28 cellular contexts compared by ENCODE assay signal in the genomic region with DNA sequence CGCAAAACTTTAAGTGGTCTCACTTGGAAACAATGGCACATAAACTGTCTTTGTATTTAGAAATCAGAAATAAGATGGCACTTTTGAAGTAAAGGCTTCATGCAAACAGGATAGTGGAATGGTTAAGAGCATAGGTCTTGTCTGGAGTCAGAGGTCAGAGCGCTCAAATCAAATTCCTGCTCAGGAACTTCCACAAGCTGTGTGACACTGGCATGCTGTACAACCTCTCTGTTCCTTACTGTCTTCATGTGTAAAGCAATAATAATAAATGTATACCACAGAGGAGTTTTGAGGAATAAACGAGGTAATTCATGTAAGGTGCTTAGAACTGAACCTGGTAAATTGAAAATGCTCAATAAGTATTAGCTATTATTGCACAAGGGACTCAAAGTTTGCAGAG.
"Had no signal": no experiment of that assay in that cellular context is flagged by ENCODE, and none has a peak within 500 bp of the region (broad histone marks: within the 10 kb centered on the region; RNA-seq: fewer than 3 reads in every experiment).

No MANE protein-coding gene starts in this region.

- H3K79me2 ChIP-seq: parathyroid adenoma had no signal

- H3K27ac ChIP-seq: neural progenitor cell, ovary, parathyroid adenoma, psoas muscle, sigmoid colon, stomach, thoracic aorta, thyroid gland, tibial nerve, upper lobe of left lung, vagina had no signal

- H3K27me3 Mint-ChIP-seq: progenitor cell of endocrine pancreas; stimulated activated naive B cell treated with anti-CD40 and anti-IgM and Interleukin-4, amounts not matched to agents 10 μg/mL and 1 μg/mL and 100 μg/mL, for 72 hours; stimulated activated naive CD8-positive, alpha-beta T cell treated with anti-CD3 and anti-CD28 coated beads, Interleukin-15, Interleukin-2, amounts not matched to agents 100 ng/mL and 50 ng/mL, for 24 hours had no signal

- H3K27me3 ChIP-seq: neural progenitor cell, ovary, sigmoid colon, stomach, thyroid gland, tibial nerve, upper lobe of left lung, vagina had no signal

- ATAC-seq: psoas muscle; right cardiac atrium; stimulated activated effector memory CD8-positive, alpha-beta T cell treated with anti-CD3 and anti-CD28 coated beads, Interleukin-12 subunit alpha, Interleukin-12 subunit beta, amount 100 ng/mL, for 72 hours; stimulated activated naive B cell treated with anti-CD40 and anti-IgM and Interleukin-4, amounts not matched to agents 10 μg/mL and 1 μg/mL and 100 μg/mL, for 72 hours had no signal

- H3K4me1 ChIP-seq: neural progenitor cell, parathyroid adenoma, psoas muscle, sigmoid colon, stomach, thyroid gland, vagina had no signal

- H3K36me3 Mint-ChIP-seq: neural progenitor cell; stimulated activated effector memory CD8-positive, alpha-beta T cell treated with anti-CD3 and anti-CD28 coated beads, Interleukin-12 subunit alpha, Interleukin-12 subunit beta, amount 100 ng/mL, for 72 hours; stimulated activated naive B cell treated with anti-CD40 and anti-IgM and Interleukin-4, amounts not matched to agents 10 μg/mL and 1 μg/mL and 100 μg/mL, for 72 hours had no signal

- H3K4me2 ChIP-seq: neural progenitor cell had no signal

- H3K9ac ChIP-seq: neural progenitor cell, parathyroid adenoma had no signal

- FAIRE-seq: small intestine, urothelium cell line had no signal

- H3K4me3 ChIP-seq: neural progenitor cell, ovary, psoas muscle, right lobe of liver, sigmoid colon, stomach, thoracic aorta, thyroid gland, tibial nerve, upper lobe of left lung, vagina had no signal

- H3K9me3 ChIP-seq: ovary, psoas muscle, right lobe of liver, sigmoid colon, stomach, thoracic aorta, thyroid gland, tibial nerve, upper lobe of left lung, vagina had no signal

- DNase-seq: occipital lobe; ovary; posterior cingulate gyrus; psoas muscle; right cardiac atrium; right lobe of liver; sigmoid colon; small intestine; stimulated activated CD4-positive, alpha-beta T cell treated with anti-CD3 and anti-CD28 coated beads, Interleukin-15, amount 100 ng/mL, for 24 hours; stimulated activated CD4-positive, alpha-beta T cell treated with anti-CD3 and anti-CD28 coated beads, Interleukin-2, amount 100 ng/mL, for 24 hours; stimulated activated CD4-positive, alpha-beta T cell treated with anti-CD3 and anti-CD28 coated beads, Interleukin-2, amount 100 ng/mL, for 48 hours; stimulated activated CD4-positive, alpha-beta T cell treated with anti-CD3 and anti-CD28 coated beads, Interleukin-4, amount 100 ng/mL, for 24 hours; stimulated activated naive B cell treated with anti-CD40 and anti-IgM and Interleukin-4, amounts not matched to agents 10 μg/mL and 1 μg/mL and 100 μg/mL, for 72 hours; stimulated activated naive CD4-positive, alpha-beta T cell treated with Interleukin-2 at 50 U/mL for 16 hours; stomach; thyroid gland; trophoblast cell; upper lobe of left lung had no signal

- H3K36me3 ChIP-seq: neural progenitor cell, ovary, right lobe of liver, sigmoid colon, stomach, thoracic aorta, thyroid gland, tibial nerve, upper lobe of left lung, vagina had no signal

- H3K9me3 Mint-ChIP-seq: nephron; stimulated activated effector memory CD8-positive, alpha-beta T cell treated with anti-CD3 and anti-CD28 coated beads, Interleukin-12 subunit alpha, Interleukin-12 subunit beta, amount 100 ng/mL, for 72 hours; stimulated activated naive B cell treated with anti-CD40 and anti-IgM and Interleukin-4, amounts not matched to agents 10 μg/mL and 1 μg/mL and 100 μg/mL, for 72 hours; stimulated activated naive CD8-positive, alpha-beta T cell treated with anti-CD3 and anti-CD28 coated beads, Interleukin-15, Interleukin-2, amounts not matched to agents 100 ng/mL and 50 ng/mL, for 24 hours had no signal

- H3K4me3 Mint-ChIP-seq: nephron; neural progenitor cell; stimulated activated naive B cell treated with anti-CD40 and anti-IgM and Interleukin-4, amounts not matched to agents 10 μg/mL and 1 μg/mL and 100 μg/mL, for 72 hours; stimulated activated naive CD8-positive, alpha-beta T cell treated with anti-CD3 and anti-CD28 coated beads, Interleukin-15, Interleukin-2, amounts not matched to agents 100 ng/mL and 50 ng/mL, for 24 hours had no signal

- H2AFZ ChIP-seq: neural progenitor cell, parathyroid adenoma had no signal

- H3K27ac Mint-ChIP-seq: nephron; neural progenitor cell; progenitor cell of endocrine pancreas; stimulated activated effector memory CD8-positive, alpha-beta T cell treated with anti-CD3 and anti-CD28 coated beads, Interleukin-12 subunit alpha, Interleukin-12 subunit beta, amount 100 ng/mL, for 72 hours; stimulated activated naive B cell treated with anti-CD40 and anti-IgM and Interleukin-4, amounts not matched to agents 10 μg/mL and 1 μg/mL and 100 μg/mL, for 72 hours; stimulated activated naive CD8-positive, alpha-beta T cell treated with anti-CD3 and anti-CD28 coated beads, Interleukin-15, Interleukin-2, amounts not matched to agents 100 ng/mL and 50 ng/mL, for 24 hours had no signal
